ENCODE assay signal across 11 cellular contexts in genomic region chr4:153485860-153486259, GRCh38. TPM values are rescaled to one million over a fixed set of nuclear protein-coding genes. Genes with fewer than 3 reads are reported as not detected.
DNase-seq lines count a peak whose midpoint lies in the region; ATAC-seq and TF ChIP-seq lines count a peak whose summit lies in the region.
"Had no signal": no experiment of that assay in that cellular context is flagged by ENCODE, and none has a peak within 500 bp of the region (broad histone marks: within the 10 kb centered on the region; RNA-seq: fewer than 3 reads in every experiment).

No MANE protein-coding gene starts in this region.

- peaks cover 70% of the 10 kb centered on the region for H3K4me1 Mint-ChIP-seq in activated T-helper 1 cell treated with anti-CD3 and anti-CD28 coated beads, Interleukin-12 subunit alpha, Interleukin-12 subunit beta, Interleukin-2, Interleukin-4 antibody, amounts not matched to agents 30 ng/mL and 10 ng/mL and 1 ng/mL, durations not matched to agents 14 hours and 24 hours and 36 hours (ENCODE audit: low read depth)

- H3K4me3 ChIP-seq in GM12864 (ENCODE audit: low read depth, low read length) (peak overlapping the region; percentile 9; the same call in 1 of the 2 replicates), muscle layer of duodenum (ENCODE audit: low read depth in 1 of 2, low read length in 2 of 2) (no peak overlapping the region)

- ATAC-seq in HG02588 (IDR thresholded peaks at IDR 0.05; ENCODE audit: unreplicated experiment) (no peak), GM18517 (IDR thresholded peaks at IDR 0.05; ENCODE audit: unreplicated experiment) (no peak)

- intact Hi-C loops in activated T-helper 1 cell treated with anti-CD3 and anti-CD28 coated beads, Interleukin-12 subunit alpha, Interleukin-12 subunit beta, Interleukin-2, Interleukin-4 antibody, amounts not matched to agents 30 ng/mL and 10 ng/mL and 1 ng/mL, durations not matched to agents 14 hours and 24 hours and 36 hours (cut with micrococcal nuclease) = loop anchor here (5.0 to 10.0 kb wide), 2 partner anchors 131 to 951 kb away; partner anchors contain the start of gene FBXW7

- H3K9me3 Mint-ChIP-seq in activated T-helper 1 cell treated with anti-CD3 and anti-CD28 coated beads, Interleukin-12 subunit alpha, Interleukin-12 subunit beta, Interleukin-2, Interleukin-4 antibody, amounts not matched to agents 30 ng/mL and 10 ng/mL and 1 ng/mL, durations not matched to agents 14 hours and 24 hours and 36 hours = no peaks in the 10 kb centered on the region

- no peaks in the 10 kb centered on the region for H3K9me3 ChIP-seq in muscle layer of duodenum (ENCODE audit: control insufficient read depth in 1 of 2, low read length in 2 of 2)

- H3K27ac ChIP-seq in 22Rv1 (peak overlapping the region; percentile 79), muscle layer of duodenum (ENCODE audit: low read length) (peak overlapping the region; percentile 85)

- TF ChIP-seq CTCF in 22Rv1 (IDR thresholded peaks at IDR 0.05) (no peak), GM12864 (IDR thresholded peaks at IDR 0.05; ENCODE audit: low read depth, low read length, missing control alignments) (no peak)

- H3K27ac Mint-ChIP-seq in activated T-helper 1 cell treated with anti-CD3 and anti-CD28 coated beads, Interleukin-12 subunit alpha, Interleukin-12 subunit beta, Interleukin-2, Interleukin-4 antibody, amounts not matched to agents 30 ng/mL and 10 ng/mL and 1 ng/mL, durations not matched to agents 14 hours and 24 hours and 36 hours = peak overlapping the region; percentile 49

- H3K36me3 Mint-ChIP-seq in activated T-helper 1 cell treated with anti-CD3 and anti-CD28 coated beads, Interleukin-12 subunit alpha, Interleukin-12 subunit beta, Interleukin-2, Interleukin-4 antibody, amounts not matched to agents 30 ng/mL and 10 ng/mL and 1 ng/mL, durations not matched to agents 14 hours and 24 hours and 36 hours (ENCODE audit: low read depth) = peaks cover 11% of the 10 kb centered on the region

- H3K4me3 Mint-ChIP-seq in activated T-helper 1 cell treated with anti-CD3 and anti-CD28 coated beads, Interleukin-12 subunit alpha, Interleukin-12 subunit beta, Interleukin-2, Interleukin-4 antibody, amounts not matched to agents 30 ng/mL and 10 ng/mL and 1 ng/mL, durations not matched to agents 14 hours and 24 hours and 36 hours = no peak overlapping the region

- no peaks in the 10 kb centered on the region for H3K27me3 ChIP-seq in muscle layer of duodenum (ENCODE audit: low read depth, low read length)

- peaks cover 0 to 2% of the 10 kb centered on the region in 2 donors for H3K36me3 ChIP-seq in muscle layer of duodenum (ENCODE audit: control insufficient read depth in 1 of 2, insufficient read depth in 2 of 2, low read length in 2 of 2)

- peaks cover 24 to 31% of the 10 kb centered on the region in 2 donors for H3K4me1 ChIP-seq in muscle layer of duodenum (ENCODE audit: control insufficient read depth in 1 of 2, insufficient read depth in 2 of 2, low read length in 2 of 2)

- H3K27me3 Mint-ChIP-seq in activated T-helper 1 cell treated with anti-CD3 and anti-CD28 coated beads, Interleukin-12 subunit alpha, Interleukin-12 subunit beta, Interleukin-2, Interleukin-4 antibody, amounts not matched to agents 30 ng/mL and 10 ng/mL and 1 ng/mL, durations not matched to agents 14 hours and 24 hours and 36 hours (ENCODE audit: insufficient read depth) = no peaks in the 10 kb centered on the region

- no peak for DNase-seq in GM12864 (ENCODE audit: low read depth)
- DNase-seq in activated T-helper 1 cell treated with anti-CD3 and anti-CD28 coated beads, Interleukin-12 subunit alpha, Interleukin-12 subunit beta, Interleukin-2, Interleukin-4 antibody, amounts not matched to agents 30 ng/mL and 10 ng/mL and 1 ng/mL, durations not matched to agents 14 hours and 24 hours and 36 hours (ENCODE audit: low spot score) = no peak
- no peak for DNase-seq in retina
- no peak for DNase-seq in NCI-H187 (lab: John Stamatoyannopoulos, UW)
- DNase-seq: activated CD4-positive, CD25-positive, alpha-beta regulatory T cell; DMS 273 treated with DMSO at 0.1 percent for 48 hours; Karpas-422 had no signal

RNA-seq across cellular contexts. Expression of gene TMEM131L, which starts 19.7 kb away (rescaled TPM):
- total RNA-seq in activated T-helper 1 cell treated with anti-CD3 and anti-CD28 coated beads, Interleukin-12 subunit alpha, Interleukin-12 subunit beta, Interleukin-2, Interleukin-4 antibody, amounts not matched to agents 30 ng/mL and 10 ng/mL and 1 ng/mL, durations not matched to agents 14 hours and 24 hours and 36 hours = 39.5 and 42.2 TPM in 2 replicates
